Comparison of ENCODE assay signal across 1 cellular context in the genomic region with DNA sequence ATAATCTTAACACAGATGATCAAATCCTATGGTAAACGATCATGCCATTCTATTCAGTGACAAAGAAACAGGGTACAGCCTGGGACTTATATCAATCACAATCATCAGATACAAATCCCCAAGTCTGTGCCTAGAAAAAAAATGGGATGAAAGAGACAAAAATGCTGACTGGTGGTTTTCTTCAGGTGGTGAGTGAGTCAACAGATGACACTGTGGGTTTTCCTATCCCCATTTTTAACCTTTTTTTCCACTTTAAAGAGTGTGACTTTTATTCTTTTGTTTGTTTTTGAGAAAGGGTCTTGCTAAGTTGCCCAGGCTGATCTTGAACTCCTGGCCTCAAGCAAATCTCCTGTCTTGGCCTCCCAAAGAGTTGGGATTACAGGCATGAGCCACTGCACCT.
A peak's percentile ranks its signal among the peaks of the same experiment; 100 is the strongest.
TF ChIP-seq lines count a peak whose summit lies in the region.

No MANE protein-coding gene starts in this region.

TF ChIP-seq in H1, 55 proteins besides CTCF, POLR2A, EP300 and RAD21:
- TF ChIP-seq MAFK (IDR thresholded peaks at IDR 0.05; ENCODE audit: low read depth, low read length), result peak; percentile 69; the same call in 1 of the 2 replicates
- no peak for TF ChIP-seq KDM1A (IDR thresholded peaks at IDR 0.05; ENCODE audit: borderline replicate concordance, low read length)
